17 cellular contexts compared by ENCODE assay signal in genomic region chr15:96362759-96363678, GRCh38. TPM values are rescaled to one million over a fixed set of nuclear protein-coding genes. Genes with fewer than 3 reads are reported as not detected.
DNase-seq lines count a peak whose midpoint lies in the region; ATAC-seq lines count a peak whose summit lies in the region.
"Had no signal": no experiment of that assay in that cellular context is flagged by ENCODE, and none has a peak within 500 bp of the region (broad histone marks: within the 10 kb centered on the region; RNA-seq: fewer than 3 reads in every experiment).

No MANE protein-coding gene starts in this region.

- no peaks in the 10 kb centered on the region for H3K9me3 Mint-ChIP-seq in activated T-cell treated with anti-CD3 and anti-CD28 coated beads, Interleukin-2, amount 50 U/mL, for 72 hours
- H3K9me3 Mint-ChIP-seq: activated CD4-positive, alpha-beta memory T cell treated with anti-CD3 and anti-CD28 coated beads, Interleukin-2, amount 10 ng/mL, durations not matched to agents 7 days and 5 days had no signal

- peaks cover 5 to 11% of the 10 kb centered on the region in 2 donors for H3K36me3 Mint-ChIP-seq in activated T-cell treated with anti-CD3 and anti-CD28 coated beads, Interleukin-2, amount 50 U/mL, for 72 hours (ENCODE audit: insufficient read depth in 2 of 2)

- no peak for ATAC-seq in activated T-cell treated with anti-CD3 and anti-CD28 coated beads, Interleukin-2, amount 50 U/mL, for 72 hours (replicated peaks in 1 of 2)
- ATAC-seq in GM19328 (IDR thresholded peaks at IDR 0.05; ENCODE audit: unreplicated experiment) (no peak), GM19351 (IDR thresholded peaks at IDR 0.05; ENCODE audit: unreplicated experiment) (no peak)
- ATAC-seq: psoas muscle had no signal

- H3K27ac Mint-ChIP-seq in activated T-cell treated with anti-CD3 and anti-CD28 coated beads, Interleukin-2, amount 50 U/mL, for 72 hours: peak overlapping the region; percentile 42
- H3K27ac Mint-ChIP-seq: activated CD4-positive, alpha-beta memory T cell treated with anti-CD3 and anti-CD28 coated beads, Interleukin-2, amount 10 ng/mL, durations not matched to agents 7 days and 5 days had no signal

- H3K4me3 ChIP-seq in iPS-18a (ENCODE audit: low read length) (peak overlapping the region; percentile 19), stomach smooth muscle (ENCODE audit: low read length in 2 of 2) (peak overlapping the region in 1 of 2 donors; percentile 61)
- H3K4me3 ChIP-seq: psoas muscle, upper lobe of left lung had no signal

- H3K27ac ChIP-seq in iPS-18a (ENCODE audit: low read length) (no peak overlapping the region), stomach smooth muscle (ENCODE audit: low read length) (peak overlapping the region; percentile 98)
- H3K27ac ChIP-seq: psoas muscle, RWPE1, upper lobe of left lung had no signal

- peaks cover 100% of the 10 kb centered on the region for H3K27me3 ChIP-seq in iPS-18a (ENCODE audit: control insufficient read depth, insufficient read depth, low read length)
- H3K27me3 ChIP-seq in stomach smooth muscle (ENCODE audit: control insufficient read depth in 1 of 2, insufficient read depth in 2 of 2, low read length in 2 of 2): no peaks in the 10 kb centered on the region

- DNase-seq in activated T-cell treated with anti-CD3 and anti-CD28 coated beads, Interleukin-2, amount 50 U/mL, for 72 hours: no peak
- DNase-seq in activated T-cell treated with anti-CD3 and anti-CD28 coated beads, Interleukin-2, amount 50 U/mL, for 1 hour: no peak
- peak; percentile 49 for DNase-seq in NOMO-1 treated with DMSO at 0.1 percent for 48 hours (lab: John Stamatoyannopoulos, UW; ENCODE audit: unreplicated experiment)
- no peak for DNase-seq in NCI-H2171 (lab: John Stamatoyannopoulos, UW)
- DNase-seq: activated CD4-positive, alpha-beta memory T cell treated with anti-CD3 and anti-CD28 coated beads, Interleukin-2, amount 10 ng/mL, durations not matched to agents 7 days and 5 days; activated gamma-delta T cell; midbrain; NCI-H446; psoas muscle; stimulated activated CD4-positive, alpha-beta T cell treated with anti-CD3 and anti-CD28 coated beads, Interleukin-2, amount 100 ng/mL, for 24 hours had no signal

- H3K4me1 ChIP-seq in iPS-18a (ENCODE audit: control insufficient read depth, low read depth, low read length) (peaks cover 41% of the 10 kb centered on the region), stomach smooth muscle (ENCODE audit: control insufficient read depth, insufficient read depth, low read length) (peaks cover 32% of the 10 kb centered on the region)
- H3K4me1 ChIP-seq: psoas muscle had no signal

- peaks cover 83% of the 10 kb centered on the region for H3K27me3 Mint-ChIP-seq in activated T-cell treated with anti-CD3 and anti-CD28 coated beads, Interleukin-2, amount 50 U/mL, for 72 hours (ENCODE audit: low read depth)

- H3K4me3 Mint-ChIP-seq in activated T-cell treated with anti-CD3 and anti-CD28 coated beads, Interleukin-2, amount 50 U/mL, for 72 hours: no peak overlapping the region
- H3K4me3 Mint-ChIP-seq: activated CD4-positive, alpha-beta memory T cell treated with anti-CD3 and anti-CD28 coated beads, Interleukin-2, amount 10 ng/mL, durations not matched to agents 7 days and 5 days had no signal

- H3K4me1 Mint-ChIP-seq in activated T-cell treated with anti-CD3 and anti-CD28 coated beads, Interleukin-2, amount 50 U/mL, for 72 hours (ENCODE audit: low read depth): peaks cover 11% of the 10 kb centered on the region

- H3K36me3 ChIP-seq in iPS-18a (ENCODE audit: control insufficient read depth, low read depth, low read length): no peaks in the 10 kb centered on the region
- no peaks in the 10 kb centered on the region for H3K36me3 ChIP-seq in stomach smooth muscle (ENCODE audit: control insufficient read depth in 2 of 2, insufficient read depth in 2 of 2, low read length in 2 of 2)
- H3K36me3 ChIP-seq: upper lobe of left lung had no signal

- H3K9me3 ChIP-seq in iPS-18a (ENCODE audit: control insufficient read depth, low read depth, low read length) (no peaks in the 10 kb centered on the region), stomach smooth muscle (ENCODE audit: control insufficient read depth in 2 of 2, low read length in 2 of 2) (no peaks in the 10 kb centered on the region)
- H3K9me3 ChIP-seq: psoas muscle, upper lobe of left lung had no signal

- no peak overlapping the region for H3K9ac ChIP-seq in iPS-18a (ENCODE audit: low read length)
- peak overlapping the region in 1 of 2 donors; percentile 62 for H3K9ac ChIP-seq in stomach smooth muscle (ENCODE audit: low read length in 2 of 2)

RNA-seq across cellular contexts. Expression of gene NR2F2, which starts 32.5 kb away (rescaled TPM):
- total RNA-seq in activated T-cell treated with anti-CD3 and anti-CD28 coated beads, Interleukin-2, amount 50 U/mL, for 72 hours: not detected
- total RNA-seq: activated CD4-positive, alpha-beta memory T cell treated with anti-CD3 and anti-CD28 coated beads, Interleukin-2, amount 10 ng/mL, durations not matched to agents 7 days and 5 days; T-helper 2 cell treated with Interferon-gamma antibody and Interleukin-4, amounts not matched to agents 100 ng/mL and 5 ng/mL, for 36 hours had no signal
